ENCODE assay signal across 13 cellular contexts in the genomic region with DNA sequence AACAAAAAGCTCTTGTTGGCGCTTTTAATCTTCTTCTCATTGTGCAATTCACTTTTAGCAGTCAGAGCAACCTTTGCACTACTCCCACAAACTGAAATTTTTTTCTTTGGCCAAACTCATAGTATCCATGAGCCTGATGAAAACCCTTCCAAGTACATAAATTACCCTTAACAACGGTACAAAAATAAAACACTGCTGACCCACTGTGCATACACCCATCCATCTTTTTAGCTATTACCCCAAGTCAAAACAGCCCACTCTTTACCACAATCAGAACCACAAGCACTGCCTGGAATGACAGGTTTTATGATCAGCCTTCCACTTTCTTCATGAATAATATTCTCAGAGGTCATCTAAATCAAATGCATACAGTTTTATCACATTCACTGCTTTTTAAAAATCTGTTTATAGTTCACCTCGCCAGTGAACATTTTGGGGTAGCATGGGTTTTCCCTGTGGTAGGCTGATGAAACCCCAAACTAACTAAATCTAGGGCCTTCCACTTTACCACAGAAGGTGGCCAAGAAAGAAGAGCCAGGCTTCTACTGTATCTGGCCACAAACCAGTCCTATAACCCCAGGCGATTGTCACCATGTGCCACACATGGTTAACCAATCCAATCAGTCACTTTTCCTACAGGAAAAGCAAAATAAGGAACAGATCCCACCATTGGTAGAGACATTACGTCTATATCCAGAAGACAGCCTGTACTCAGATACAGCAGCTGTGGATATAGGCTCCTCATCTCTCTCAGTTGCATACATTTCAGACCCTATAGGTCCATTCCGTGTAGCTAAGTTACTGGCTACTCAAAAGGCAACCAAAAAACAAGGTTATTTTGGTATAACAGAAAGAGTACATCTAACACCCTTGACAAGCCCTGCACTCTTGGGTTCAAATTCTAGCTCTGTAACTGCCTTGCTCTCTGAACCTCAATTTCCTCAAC.
A peak's percentile ranks its signal among the peaks of the same experiment; 100 is the strongest.
DNase-seq lines count a peak whose midpoint lies in the region; ATAC-seq and TF ChIP-seq lines count a peak whose summit lies in the region.
"Had no signal": no experiment of that assay in that cellular context is flagged by ENCODE, and none has a peak within 500 bp of the region (broad histone marks: within the 10 kb centered on the region; RNA-seq: fewer than 3 reads in every experiment).

No MANE protein-coding gene starts in this region.

- H3K9me3 ChIP-seq in liver (ENCODE audit: control insufficient read depth in 4 of 4, low read length in 3 of 4), result no peaks in the 10 kb centered on the region
- H3K9me3 ChIP-seq: MG63 had no signal

- H3K36me3 Mint-ChIP-seq in activated naive CD4-positive, alpha-beta T cell treated with anti-CD3 and anti-CD28 coated beads, Interleukin-2, amount 50 U/mL, for 24 hours, result peaks cover 29% of the 10 kb centered on the region
- H3K36me3 Mint-ChIP-seq in activated naive CD4-positive, alpha-beta T cell treated with anti-CD3 and anti-CD28 coated beads for 36 hours (ENCODE audit: low read depth), result peaks cover 30% of the 10 kb centered on the region
- peaks cover 64% of the 10 kb centered on the region for H3K36me3 Mint-ChIP-seq in activated T-helper 17 cell treated with anti-CD3 and anti-CD28 coated beads, Interleukin-2, amount 50 U/mL, for 72 hours (ENCODE audit: low read depth)

- H3K4me1 ChIP-seq in liver (ENCODE audit: control insufficient read depth in 4 of 4, insufficient read depth in 4 of 4, low read length in 3 of 4), result peaks cover 4 to 26% (median 19%) of the 10 kb centered on the region in 4 donors

- no peak for DNase-seq in activated naive CD4-positive, alpha-beta T cell treated with anti-CD3 and anti-CD28 coated beads for 36 hours
- no peak for DNase-seq in central memory CD4-positive, alpha-beta T cell
- DNase-seq in brain microvascular endothelial cell, result no peak
- DNase-seq: foreskin fibroblast, MG63, occipital lobe, SIG-M5 had no signal

- H3K27ac Mint-ChIP-seq in activated naive CD4-positive, alpha-beta T cell treated with anti-CD3 and anti-CD28 coated beads, Interleukin-2, amount 50 U/mL, for 24 hours, result peak overlapping the region; percentile 7
- no peak overlapping the region for H3K27ac Mint-ChIP-seq in activated naive CD4-positive, alpha-beta T cell treated with anti-CD3 and anti-CD28 coated beads for 36 hours
- no peak overlapping the region for H3K27ac Mint-ChIP-seq in activated T-helper 17 cell treated with anti-CD3 and anti-CD28 coated beads, Interleukin-2, amount 50 U/mL, for 72 hours

- intact Hi-C loops in activated naive CD4-positive, alpha-beta T cell treated with anti-CD3 and anti-CD28 coated beads for 36 hours (cut with micrococcal nuclease), result no loop called here

- H3K4me1 Mint-ChIP-seq in activated naive CD4-positive, alpha-beta T cell treated with anti-CD3 and anti-CD28 coated beads, Interleukin-2, amount 50 U/mL, for 24 hours, result peaks cover 33% of the 10 kb centered on the region
- peaks cover 33% of the 10 kb centered on the region for H3K4me1 Mint-ChIP-seq in activated naive CD4-positive, alpha-beta T cell treated with anti-CD3 and anti-CD28 coated beads for 36 hours (ENCODE audit: low read depth)
- peaks cover 26% of the 10 kb centered on the region for H3K4me1 Mint-ChIP-seq in activated T-helper 17 cell treated with anti-CD3 and anti-CD28 coated beads, Interleukin-2, amount 50 U/mL, for 72 hours

- no peaks in the 10 kb centered on the region for H3K9me3 Mint-ChIP-seq in activated naive CD4-positive, alpha-beta T cell treated with anti-CD3 and anti-CD28 coated beads, Interleukin-2, amount 50 U/mL, for 24 hours
- H3K9me3 Mint-ChIP-seq in activated naive CD4-positive, alpha-beta T cell treated with anti-CD3 and anti-CD28 coated beads for 36 hours, result no peaks in the 10 kb centered on the region
- no peaks in the 10 kb centered on the region for H3K9me3 Mint-ChIP-seq in activated T-helper 17 cell treated with anti-CD3 and anti-CD28 coated beads, Interleukin-2, amount 50 U/mL, for 72 hours

- CTCF ChIA-PET in activated naive CD4-positive, alpha-beta T cell treated with anti-CD3 and anti-CD28 coated beads for 36 hours (lab: Charles Lee), result interaction anchor here (1.7 kb wide), 1 partner anchor 293 kb away, joined by 3 read pairs; no protein-coding TSS in a partner anchor

- TF ChIP-seq CTCF in liver (IDR thresholded peaks at IDR 0.05; ENCODE audit: low read depth, low read length, missing input control) (no peak), brain microvascular endothelial cell (IDR thresholded peaks at IDR 0.05; ENCODE audit: low read depth, low read length, missing control alignments) (no peak)

- H3K27ac ChIP-seq in liver (ENCODE audit: low read depth in 1 of 2, low read length in 2 of 2) (peak overlapping the region; percentile 69 to 70), brain microvascular endothelial cell (no peak overlapping the region)
- H3K27ac ChIP-seq: BLaER1 had no signal

- WGBS in liver, result 61% methylated on average over 6 of the region's 6 CpGs

- no peaks in the 10 kb centered on the region for H3K27me3 Mint-ChIP-seq in activated naive CD4-positive, alpha-beta T cell treated with anti-CD3 and anti-CD28 coated beads, Interleukin-2, amount 50 U/mL, for 24 hours
- H3K27me3 Mint-ChIP-seq in activated naive CD4-positive, alpha-beta T cell treated with anti-CD3 and anti-CD28 coated beads for 36 hours (ENCODE audit: low read depth), result no peaks in the 10 kb centered on the region
- no peaks in the 10 kb centered on the region for H3K27me3 Mint-ChIP-seq in activated T-helper 17 cell treated with anti-CD3 and anti-CD28 coated beads, Interleukin-2, amount 50 U/mL, for 72 hours

- H3K4me3 ChIP-seq in liver (ENCODE audit: low read depth in 1 of 3, low read length in 3 of 3) (no peak overlapping the region), brain microvascular endothelial cell (ENCODE audit: low read depth, low read length) (no peak overlapping the region)
- H3K4me3 ChIP-seq: BLaER1, MG63 had no signal

- H3K4me3 Mint-ChIP-seq in activated naive CD4-positive, alpha-beta T cell treated with anti-CD3 and anti-CD28 coated beads, Interleukin-2, amount 50 U/mL, for 24 hours, result no peak overlapping the region
- no peak overlapping the region for H3K4me3 Mint-ChIP-seq in activated naive CD4-positive, alpha-beta T cell treated with anti-CD3 and anti-CD28 coated beads for 36 hours
- peak overlapping the region; percentile 2 for H3K4me3 Mint-ChIP-seq in activated T-helper 17 cell treated with anti-CD3 and anti-CD28 coated beads, Interleukin-2, amount 50 U/mL, for 72 hours

- in situ Hi-C loops in brain microvascular endothelial cell (cut with HindIII; ENCODE audit: low pct_ligation_motif_present, low sequenced_read_pairs), result no loop called here

- H3K36me3 ChIP-seq in liver (ENCODE audit: control insufficient read depth in 4 of 4, insufficient read depth in 3 of 4, low read depth in 1 of 4, low read length in 3 of 4) (no peaks in the 10 kb centered on the region), brain microvascular endothelial cell (replicated peaks) (no peaks in the 10 kb centered on the region)

- H3K27me3 ChIP-seq in liver (ENCODE audit: control insufficient read depth in 4 of 4, insufficient read depth in 4 of 4, low read length in 3 of 4) (no peaks in the 10 kb centered on the region), brain microvascular endothelial cell (replicated peaks) (no peaks in the 10 kb centered on the region)
- H3K27me3 ChIP-seq: BLaER1, MG63 had no signal

- H3K9ac ChIP-seq in liver (ENCODE audit: low read depth in 1 of 2, low read length in 2 of 2), result no peak overlapping the region
- H3K9ac ChIP-seq: BLaER1 had no signal

- ATAC-seq in activated T-helper 17 cell treated with anti-CD3 and anti-CD28 coated beads, Interleukin-2, amount 50 U/mL, for 72 hours (replicated peaks), result peak; percentile 57
- ATAC-seq in HG03095 (IDR thresholded peaks at IDR 0.05; ENCODE audit: unreplicated experiment) (no peak), GM21825 (IDR thresholded peaks at IDR 0.05; ENCODE audit: unreplicated experiment) (no peak)

- TF ChIP-seq RAD21 in liver (IDR thresholded peaks at IDR 0.05), result peak; percentile 35 to 36

TF ChIP-seq in liver, 16 proteins besides CTCF, POLR2A, EP300 and RAD21 (continues in another document):
- TF ChIP-seq EGR1 (IDR thresholded peaks at IDR 0.05; ENCODE audit: low read depth in 2 of 2), result no peak
- no peak for TF ChIP-seq HNF4G (IDR thresholded peaks at IDR 0.05)
- TF ChIP-seq RXRA (IDR thresholded peaks at IDR 0.05), result peak; percentile 65 to 67
- TF ChIP-seq TAF1 (conservative IDR thresholded peaks at IDR 0.05), result no peak
- no peak for TF ChIP-seq NR2F2 (IDR thresholded peaks at IDR 0.05)
- peak; percentile 41 for TF ChIP-seq YY1 (IDR thresholded peaks at IDR 0.05)
- no peak for TF ChIP-seq FOXA2 (IDR thresholded peaks at IDR 0.05)
- TF ChIP-seq JUND (IDR thresholded peaks at IDR 0.05), result peak in 1 of 2 donors; percentile 50
- no peak for TF ChIP-seq ATF3 (IDR thresholded peaks at IDR 0.05)
- TF ChIP-seq, protein P1, sequence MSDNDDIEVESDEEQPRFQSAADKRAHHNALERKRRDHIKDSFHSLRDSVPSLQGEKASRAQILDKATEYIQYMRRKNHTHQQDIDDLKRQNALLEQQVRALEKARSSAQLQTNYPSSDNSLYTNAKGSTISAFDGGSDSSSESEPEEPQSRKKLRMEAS (IDR thresholded peaks at IDR 0.05), result no peak
